Comparison of ENCODE assay signal across 8 cellular contexts in the genomic region with DNA sequence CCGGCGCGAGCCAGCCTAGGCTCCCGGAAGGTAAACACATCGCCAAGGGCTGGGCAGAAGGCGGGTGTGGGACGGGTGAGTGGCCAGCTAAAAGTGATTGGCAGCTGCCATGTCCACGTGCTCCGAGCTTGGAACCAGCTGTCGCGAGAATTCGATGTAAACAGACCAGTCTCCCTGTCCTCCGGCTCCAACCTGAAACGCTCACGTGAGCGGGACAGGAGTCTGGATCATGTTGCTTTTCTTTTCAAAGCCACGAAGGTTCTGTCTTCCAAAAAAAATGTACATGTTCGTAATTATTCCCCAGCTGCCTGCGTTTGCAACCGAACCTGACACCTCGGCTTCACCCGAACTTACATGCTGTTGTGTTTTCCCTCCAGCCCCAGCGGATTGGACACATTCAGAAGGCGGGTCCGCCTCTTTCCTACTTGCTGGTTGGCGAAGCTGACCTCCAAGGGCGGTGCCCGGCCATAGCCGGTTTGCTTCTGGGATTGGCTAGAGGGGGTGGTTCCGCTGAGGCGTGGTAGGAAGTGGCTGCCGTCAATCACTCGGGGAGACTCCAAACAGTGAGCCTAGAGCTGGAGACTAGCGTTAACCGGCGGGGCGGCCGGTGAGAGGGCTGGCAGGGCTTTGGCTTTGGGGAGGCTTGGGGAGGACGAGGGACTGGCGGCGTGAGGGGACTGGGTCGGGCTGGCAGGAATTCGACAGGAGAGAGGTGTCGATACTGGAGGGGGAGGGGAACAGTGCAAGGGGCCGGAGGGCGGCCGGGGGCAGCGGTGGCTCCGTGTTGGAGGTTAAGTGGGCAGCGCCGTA. TPM values are rescaled to one million over a fixed set of nuclear protein-coding genes. Genes with fewer than 3 reads are reported as not detected.
DNase-seq lines count a peak whose midpoint lies in the region; TF ChIP-seq lines count a peak whose summit lies in the region.

A gene (plus strand): TSS at position 544 of the 810 bp plus-strand sequence.

- H3K79me1 ChIP-seq in H9 (ENCODE audit: insufficient read depth, low read depth, low read length, poor library complexity, severe bottlenecking) = no peaks in the 10 kb centered on the region

- H3K27ac ChIP-seq in H9 (ENCODE audit: insufficient read length, low read depth, low read length) (no peak within 1 kb of the TSS), stomach smooth muscle (ENCODE audit: low read length) (peak within 1 kb of the TSS; percentile 75)

- TF ChIP-seq CTCF in H9 (conservative IDR thresholded peaks at IDR 0.05) = no peak
- no peak for TF ChIP-seq CTCF in foreskin fibroblast (IDR thresholded peaks at IDR 0.05; ENCODE audit: low read depth, low read length)
- no peak for TF ChIP-seq CTCF in neural crest cell (conservative IDR thresholded peaks at IDR 0.05)

- H3K27me3 ChIP-seq in H9 (ENCODE audit: insufficient read depth, low read length) (no peaks in the 10 kb centered on the region), MG63 (no peaks in the 10 kb centered on the region), stomach smooth muscle (ENCODE audit: control insufficient read depth in 1 of 2, insufficient read depth in 2 of 2, low read length in 2 of 2) (no peaks in the 10 kb centered on the region)

- H3K9me3 Mint-ChIP-seq in H9 (peaks cover 0 to 1% of the 10 kb centered on the region in 2 experiments; a peak in 2 of 5 replicates), neural crest cell (no peaks in the 10 kb centered on the region)

- H3K14ac ChIP-seq in H9 (ENCODE audit: insufficient read depth, low read length) = peak within 1 kb of the TSS; percentile 86

- DNase-seq in ELR (ENCODE audit: low read depth) = peak; percentile 100
- peak; percentile 100 for DNase-seq in H9
- DNase-seq in MG63 = peak; percentile 99
- DNase-seq in SHP77 treated with DMSO at 0.1 percent for 48 hours (lab: John Stamatoyannopoulos, UW) = peak; percentile 99
- peak; percentile 78 for DNase-seq in activated gamma-delta T cell (lab: John Stamatoyannopoulos, UW)
- DNase-seq in foreskin fibroblast = peak; percentile 99
- DNase-seq in neural crest cell (ENCODE audit: low read depth, low spot score) = peak; percentile 93

- H4K91ac ChIP-seq in H9 (ENCODE audit: insufficient read length, low read depth, low read length) = no peak within 1 kb of the TSS

- H3T11ph ChIP-seq in H9 (ENCODE audit: low read length) = no peak within 1 kb of the TSS

- H3K23me2 ChIP-seq in H9 (ENCODE audit: insufficient read length, low read depth, low read length, poor library complexity, severe bottlenecking) = peaks cover 9% of the 10 kb centered on the region

- H3K4me3 ChIP-seq in MG63 = peak within 1 kb of the TSS; percentile 69
- peak within 1 kb of the TSS; percentile 68 to 85 for H3K4me3 ChIP-seq in foreskin fibroblast (ENCODE audit: low read depth in 1 of 2, low read length in 2 of 2)
- H3K4me3 ChIP-seq in stomach smooth muscle (ENCODE audit: low read length in 2 of 2) = peak within 1 kb of the TSS; percentile 84 to 90

- H2BK20ac ChIP-seq in H9 (ENCODE audit: low read depth, low read length, poor library complexity, severe bottlenecking) = no peak within 1 kb of the TSS

- peak within 1 kb of the TSS; percentile 95 to 99 for H3K4me3 Mint-ChIP-seq in H9
- H3K4me3 Mint-ChIP-seq in neural crest cell = peak within 1 kb of the TSS; percentile 97

- H3K36me3 ChIP-seq in MG63 (no peaks in the 10 kb centered on the region), stomach smooth muscle (ENCODE audit: control insufficient read depth in 2 of 2, insufficient read depth in 2 of 2, low read length in 2 of 2) (no peaks in the 10 kb centered on the region)

- peak within 1 kb of the TSS; percentile 85 for H3K4me2 ChIP-seq in H9 (ENCODE audit: insufficient read depth, insufficient read length, low read length)

- peak within 1 kb of the TSS; percentile 94 for H2AFZ ChIP-seq in H9 (ENCODE audit: low read length)

- no peaks in the 10 kb centered on the region for H3K9me3 ChIP-seq in H9 (ENCODE audit: control insufficient read depth, low read depth, low read length)
- no peaks in the 10 kb centered on the region for H3K9me3 ChIP-seq in MG63
- no peaks in the 10 kb centered on the region for H3K9me3 ChIP-seq in stomach smooth muscle (ENCODE audit: control insufficient read depth in 2 of 2, low read length in 2 of 2)

- H2BK12ac ChIP-seq in H9 (ENCODE audit: insufficient read length, low read depth, low read length) = no peak within 1 kb of the TSS

- H3K36me3 Mint-ChIP-seq in H9 (ENCODE audit: insufficient read depth in 1 of 3, low read depth in 3 of 3) (no peaks in the 10 kb centered on the region), neural crest cell (ENCODE audit: low read depth) (no peaks in the 10 kb centered on the region)

- H4K20me1 ChIP-seq in H9 (ENCODE audit: control insufficient read depth, insufficient read depth, insufficient read length) = no peaks in the 10 kb centered on the region

- WGBS in H9 (ENCODE audit: extremely low coverage, insufficient read length, low lambda C conversion rate) = no CpG with 5 or more reads among the region's 51 CpGs

- no peaks in the 10 kb centered on the region for H3K79me2 ChIP-seq in H9 (ENCODE audit: insufficient read depth, low read length)

- no peak within 1 kb of the TSS for H2BK5ac ChIP-seq in H9 (ENCODE audit: insufficient read length, low read length)

- H3K4me1 ChIP-seq in H9 (ENCODE audit: insufficient read depth, low read length) (no peaks in the 10 kb centered on the region), stomach smooth muscle (ENCODE audit: control insufficient read depth, insufficient read depth, low read length) (peaks cover 7% of the 10 kb centered on the region)

- H3K4me1 Mint-ChIP-seq in H9 (peaks cover 9 to 13% of the 10 kb centered on the region in 2 experiments), neural crest cell (peaks cover 21% of the 10 kb centered on the region)

- peak within 1 kb of the TSS; percentile 41 for H3K18ac ChIP-seq in H9 (ENCODE audit: insufficient read length, low read depth, low read length)

- no peak within 1 kb of the TSS for H4K8ac ChIP-seq in H9 (replicated peaks; ENCODE audit: insufficient read length, low read depth, low read length)

- H3K9ac ChIP-seq in H9 (ENCODE audit: extremely low read depth, insufficient read length, low read length) (peak within 1 kb of the TSS; percentile 86), stomach smooth muscle (ENCODE audit: low read length in 2 of 2) (peak within 1 kb of the TSS; percentile 81 to 87)

- H3K27ac Mint-ChIP-seq in H9 = peak within 1 kb of the TSS; percentile 91 to 99 (median 99)
- peak within 1 kb of the TSS; percentile 94 for H3K27ac Mint-ChIP-seq in neural crest cell (ENCODE audit: unreplicated experiment)

- H3K56ac ChIP-seq in H9 (ENCODE audit: insufficient read length, low read depth, low read length) = no peak within 1 kb of the TSS

- no peak within 1 kb of the TSS for H4K5ac ChIP-seq in H9 (ENCODE audit: insufficient read length, low read depth, low read length)

- no peaks in the 10 kb centered on the region for H3K27me3 Mint-ChIP-seq in H9 (ENCODE audit: low read depth)
- H3K27me3 Mint-ChIP-seq in neural crest cell (ENCODE audit: low read depth) = no peaks in the 10 kb centered on the region

- no peak within 1 kb of the TSS for H2AK5ac ChIP-seq in H9 (ENCODE audit: insufficient read length, low read length)

- no peak within 1 kb of the TSS for H2BK15ac ChIP-seq in H9 (ENCODE audit: low read depth, low read length)

- H2BK120ac ChIP-seq in H9 (ENCODE audit: low read depth, low read length, poor library complexity, severe bottlenecking) = no peak within 1 kb of the TSS

- no peak within 1 kb of the TSS for H3K23ac ChIP-seq in H9 (ENCODE audit: insufficient read length, low read depth, low read length)

- H3K4ac ChIP-seq in H9 (ENCODE audit: low read depth, low read length) = no peak within 1 kb of the TSS

RNA-seq across cellular contexts. Expression of the gene that starts here (rescaled TPM):
- 21.4 and 22.4 TPM in 2 replicates for total RNA-seq in H9 (2021)
- total RNA-seq in MG63 (2014; rRNA removed; shearing (Covaris generic); ENCODE audit: low replicate concordance) = 12.2 and 33.4 TPM in 2 replicates
- 30.0 and 30.5 TPM in 2 replicates for total RNA-seq in neural crest cell
